In genomic region chr7:127959770-127960169, GRCh38 we compare ENCODE assay signal across 12 cellular contexts.
DNase-seq lines count a peak whose midpoint lies in the region; ATAC-seq lines count a peak whose summit lies in the region.
"Had no signal": no experiment of that assay in that cellular context is flagged by ENCODE, and none has a peak within 500 bp of the region (broad histone marks: within the 10 kb centered on the region; RNA-seq: fewer than 3 reads in every experiment).

No MANE protein-coding gene starts in this region.

- no peak overlapping the region for H3K4me3 Mint-ChIP-seq in memory B cell
- H3K4me3 Mint-ChIP-seq in activated naive CD4-positive, alpha-beta T cell treated with anti-CD3 and anti-CD28 coated beads for 36 hours, result no peak overlapping the region
- H3K4me3 Mint-ChIP-seq: activated naive CD8-positive, alpha-beta T cell treated with anti-CD3 and anti-CD28 coated beads, Interleukin-2, amount 10 ng/mL, durations not matched to agents 7 days and 5 days had no signal

- H3K36me3 Mint-ChIP-seq in memory B cell, result peaks cover 36% of the 10 kb centered on the region
- H3K36me3 Mint-ChIP-seq in activated naive CD4-positive, alpha-beta T cell treated with anti-CD3 and anti-CD28 coated beads for 36 hours (ENCODE audit: low read depth), result peaks cover 33% of the 10 kb centered on the region

- peak overlapping the region; percentile 1 for H3K27ac Mint-ChIP-seq in memory B cell
- H3K27ac Mint-ChIP-seq in activated naive CD4-positive, alpha-beta T cell treated with anti-CD3 and anti-CD28 coated beads for 36 hours, result no peak overlapping the region
- H3K27ac Mint-ChIP-seq: activated naive CD8-positive, alpha-beta T cell treated with anti-CD3 and anti-CD28 coated beads, Interleukin-2, amount 10 ng/mL, durations not matched to agents 7 days and 5 days had no signal

- peaks cover 13% of the 10 kb centered on the region for H3K4me1 Mint-ChIP-seq in memory B cell
- peaks cover 7% of the 10 kb centered on the region for H3K4me1 Mint-ChIP-seq in activated naive CD4-positive, alpha-beta T cell treated with anti-CD3 and anti-CD28 coated beads for 36 hours (ENCODE audit: low read depth)
- H3K4me1 Mint-ChIP-seq: activated naive CD8-positive, alpha-beta T cell treated with anti-CD3 and anti-CD28 coated beads, Interleukin-2, amount 10 ng/mL, durations not matched to agents 7 days and 5 days had no signal

- peak; percentile 83 for ATAC-seq in GM18873 (IDR thresholded peaks at IDR 0.05; ENCODE audit: low FRiP score, unreplicated experiment)
- peak; percentile 56 for ATAC-seq in GM21723 (IDR thresholded peaks at IDR 0.05; ENCODE audit: unreplicated experiment)
- peak; percentile 73 for ATAC-seq in HG03354 (IDR thresholded peaks at IDR 0.05; ENCODE audit: poor library complexity, severe bottlenecking, unreplicated experiment)
- no peak for ATAC-seq in memory B cell (ENCODE audit: low read depth)

- CTCF ChIA-PET in activated naive CD4-positive, alpha-beta T cell treated with anti-CD3 and anti-CD28 coated beads for 36 hours (lab: Charles Lee), result no interaction called here

- DNase-seq in memory B cell (ENCODE audit: low spot score in 2 of 2), result no peak
- DNase-seq in activated naive CD4-positive, alpha-beta T cell treated with anti-CD3 and anti-CD28 coated beads for 36 hours, result no peak
- no peak for DNase-seq in amniotic stem cell (lab: John Stamatoyannopoulos, UW)
- DNase-seq in NCI-H1436 treated with DMSO at 0.1 percent for 48 hours (lab: John Stamatoyannopoulos, UW), result no peak
- DNase-seq: activated naive CD8-positive, alpha-beta T cell treated with anti-CD3 and anti-CD28 coated beads, Interleukin-2, amount 10 ng/mL, durations not matched to agents 7 days and 5 days; central memory CD4-positive, alpha-beta T cell; midbrain; occipital lobe; stomach had no signal

- no peaks in the 10 kb centered on the region for H3K9me3 Mint-ChIP-seq in memory B cell
- peaks cover 2% of the 10 kb centered on the region for H3K9me3 Mint-ChIP-seq in activated naive CD4-positive, alpha-beta T cell treated with anti-CD3 and anti-CD28 coated beads for 36 hours

- intact Hi-C loops in activated naive CD4-positive, alpha-beta T cell treated with anti-CD3 and anti-CD28 coated beads for 36 hours (cut with micrococcal nuclease), result no loop called here

- no peaks in the 10 kb centered on the region for H3K27me3 Mint-ChIP-seq in memory B cell
- H3K27me3 Mint-ChIP-seq in activated naive CD4-positive, alpha-beta T cell treated with anti-CD3 and anti-CD28 coated beads for 36 hours (ENCODE audit: low read depth), result no peaks in the 10 kb centered on the region
- H3K27me3 Mint-ChIP-seq: activated naive CD8-positive, alpha-beta T cell treated with anti-CD3 and anti-CD28 coated beads, Interleukin-2, amount 10 ng/mL, durations not matched to agents 7 days and 5 days had no signal
